3 cellular contexts compared by ENCODE assay signal in the genomic region with DNA sequence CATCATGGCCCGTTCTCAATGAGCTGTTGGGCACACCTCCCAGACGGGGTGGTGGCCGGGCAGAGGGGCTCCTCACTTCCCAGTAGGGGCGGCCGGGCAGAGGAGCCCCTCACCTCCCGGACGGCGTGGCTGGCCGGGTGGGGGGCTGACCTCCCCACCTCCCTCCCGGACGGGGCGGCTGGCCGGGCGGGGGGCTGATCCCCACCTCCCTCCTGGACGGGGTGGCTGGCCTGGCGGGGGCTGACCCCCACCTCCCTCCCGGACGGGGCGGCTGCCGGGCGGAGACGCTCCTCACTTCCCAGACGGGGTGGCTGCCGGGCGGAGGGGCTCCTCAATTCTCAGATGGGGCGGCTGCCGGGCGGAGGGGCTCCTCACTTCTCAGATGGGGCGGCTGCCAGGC. TPM values are rescaled to one million over a fixed set of nuclear protein-coding genes. Genes with fewer than 3 reads are reported as not detected.
"Had no signal": no experiment of that assay in that cellular context is flagged by ENCODE, and none has a peak within 500 bp of the region (broad histone marks: within the 10 kb centered on the region; RNA-seq: fewer than 3 reads in every experiment).

No MANE protein-coding gene starts in this region.

RNA-seq across cellular contexts. Expression of gene RBPMS2, which starts 23.5 kb away (rescaled TPM):
- total RNA-seq: mammary epithelial cell, myocyte had no signal
- polyA plus RNA-seq: keratinocyte had no signal
